Comparison of ENCODE assay signal across 8 cellular contexts in genomic region chr11:9263840-9264380, GRCh38.
DNase-seq lines count a peak whose midpoint lies in the region; ATAC-seq lines count a peak whose summit lies in the region.

No MANE protein-coding gene starts in this region.

- no peaks in the 10 kb centered on the region for H3K27me3 ChIP-seq in layer of hippocampus (ENCODE audit: control insufficient read depth, insufficient read depth, low read length)

- peak; percentile 89 for DNase-seq in OCI-M1 (lab: John Stamatoyannopoulos, UW)
- peak; percentile 27 for DNase-seq in amniotic epithelial cell (ENCODE audit: low read depth)
- peak; percentile 35 to 63 (median 40) for DNase-seq in stimulated activated CD4-positive, alpha-beta T cell treated with anti-CD3 and anti-CD28 coated beads, TNF-alpha, amount 100 ng/mL, for 24 hours (ENCODE audit: low read depth in 3 of 3)
- DNase-seq in NCI-H446 (lab: John Stamatoyannopoulos, UW), result no peak
- no peak for DNase-seq in NCI-H2171 (lab: John Stamatoyannopoulos, UW)

- peak; percentile 80 for ATAC-seq in GM18499 (IDR thresholded peaks at IDR 0.05; ENCODE audit: insufficient read depth, unreplicated experiment)
- peak; percentile 52 for ATAC-seq in HG02759 (IDR thresholded peaks at IDR 0.05; ENCODE audit: unreplicated experiment)

- H3K27ac ChIP-seq in layer of hippocampus (ENCODE audit: low read depth, low read length), result peak overlapping the region; percentile 77

Comparison
In these comparisons a context has a peak if more than half of its experiments do, and no peak if none do; other contexts are left out.
1. DNase-seq: peak in OCI-M1 (single experiment), amniotic epithelial cell (single experiment) and stimulated activated CD4-positive, alpha-beta T cell treated with anti-CD3 and anti-CD28 coated beads, TNF-alpha, amount 100 ng/mL, for 24 hours (3 of 3); none in NCI-H446 (0 of 2) and NCI-H2171 (single experiment).